Comparison of ENCODE assay signal across 16 cellular contexts in genomic region chr18:22974707-22975106, GRCh38.
"Had no signal": no experiment of that assay in that cellular context is flagged by ENCODE, and none has a peak within 500 bp of the region (broad histone marks: within the 10 kb centered on the region; RNA-seq: fewer than 3 reads in every experiment).

No MANE protein-coding gene starts in this region.

- DNase-seq: activated CD4-positive, alpha-beta T cell treated with anti-CD3 and anti-CD28 coated beads, Interleukin-2, amount 10 ng/mL, durations not matched to agents 7 days and 5 days; activated CD8-positive, alpha-beta memory T cell treated with anti-CD3 and anti-CD28 coated beads, Interleukin-2, amount 50 U/mL, for 4 hours; activated T-cell treated with anti-CD3 and anti-CD28 coated beads, Interleukin-2, amount 50 U/mL, for 4 hours; adrenal gland; effector memory CD8-positive, alpha-beta T cell; foreskin fibroblast; hippocampal formation; islet precursor cell; midbrain; occipital lobe; trophoblast cell had no signal

- H3K4me3 Mint-ChIP-seq: activated CD4-positive, alpha-beta T cell treated with anti-CD3 and anti-CD28 coated beads, Interleukin-2, amount 10 ng/mL, durations not matched to agents 7 days and 5 days; activated naive CD4-positive, alpha-beta T cell treated with anti-CD3 and anti-CD28 coated beads, Interleukin-2, amount 50 U/mL, for 24 hours; activated T-cell treated with anti-CD3 and anti-CD28 coated beads, Interleukin-2, amount 50 U/mL, for 4 hours; effector memory CD8-positive, alpha-beta T cell; stimulated activated naive CD8-positive, alpha-beta T cell treated with anti-CD3 and anti-CD28 coated beads, Interleukin-15, Interleukin-2, amounts not matched to agents 100 ng/mL and 50 ng/mL, for 24 hours had no signal

- H3K9me3 ChIP-seq: adrenal gland, right atrium auricular region had no signal

- H3K27me3 ChIP-seq: adrenal gland, right atrium auricular region had no signal

- H3K36me3 ChIP-seq: adrenal gland, right atrium auricular region had no signal

- H3K4me3 ChIP-seq: adrenal gland, lung, right atrium auricular region had no signal

- H3K27me3 Mint-ChIP-seq: activated CD4-positive, alpha-beta T cell treated with anti-CD3 and anti-CD28 coated beads, Interleukin-2, amount 10 ng/mL, durations not matched to agents 7 days and 5 days; activated naive CD4-positive, alpha-beta T cell treated with anti-CD3 and anti-CD28 coated beads, Interleukin-2, amount 50 U/mL, for 24 hours; effector memory CD8-positive, alpha-beta T cell; progenitor cell of endocrine pancreas; stimulated activated naive CD8-positive, alpha-beta T cell treated with anti-CD3 and anti-CD28 coated beads, Interleukin-15, Interleukin-2, amounts not matched to agents 100 ng/mL and 50 ng/mL, for 24 hours had no signal

- H3K9me3 Mint-ChIP-seq: activated CD4-positive, alpha-beta T cell treated with anti-CD3 and anti-CD28 coated beads, Interleukin-2, amount 10 ng/mL, durations not matched to agents 7 days and 5 days; activated naive CD4-positive, alpha-beta T cell treated with anti-CD3 and anti-CD28 coated beads, Interleukin-2, amount 50 U/mL, for 24 hours; activated T-cell treated with anti-CD3 and anti-CD28 coated beads, Interleukin-2, amount 50 U/mL, for 4 hours; effector memory CD8-positive, alpha-beta T cell; stimulated activated naive CD8-positive, alpha-beta T cell treated with anti-CD3 and anti-CD28 coated beads, Interleukin-15, Interleukin-2, amounts not matched to agents 100 ng/mL and 50 ng/mL, for 24 hours had no signal

- H3K27ac Mint-ChIP-seq: activated CD4-positive, alpha-beta T cell treated with anti-CD3 and anti-CD28 coated beads, Interleukin-2, amount 10 ng/mL, durations not matched to agents 7 days and 5 days; effector memory CD8-positive, alpha-beta T cell; progenitor cell of endocrine pancreas; stimulated activated naive CD8-positive, alpha-beta T cell treated with anti-CD3 and anti-CD28 coated beads, Interleukin-15, Interleukin-2, amounts not matched to agents 100 ng/mL and 50 ng/mL, for 24 hours had no signal

- H3K4me1 ChIP-seq: adrenal gland, right atrium auricular region had no signal

- ATAC-seq: activated T-cell treated with anti-CD3 and anti-CD28 coated beads, Interleukin-2, amount 50 U/mL, for 4 hours; effector memory CD8-positive, alpha-beta T cell had no signal

- H3K27ac ChIP-seq: adrenal gland, right atrium auricular region had no signal
